Comparison of ENCODE assay signal across 1 cellular context in genomic region chr3:133573629-133574194, GRCh38.
TF ChIP-seq lines count a peak whose summit lies in the region.

TSS of gene CDV3 (plus strand) at chr3:133573686. CDS start at chr3:133574045, 359 bp downstream.

TF ChIP-seq in GM12878, 131 proteins besides CTCF, POLR2A, EP300 and RAD21 (continued from another document):
- TF ChIP-seq CHD1 (IDR thresholded peaks at IDR 0.05; ENCODE audit: low read depth, low read length) (peak; percentile 96; the same call in 1 of the 2 replicates), SIN3A (IDR thresholded peaks at IDR 0.05; ENCODE audit: low read depth, low read length) (0 out of 2 replicates have a peak, but pooled peaks have one; percentile 24), SRF (IDR thresholded peaks at IDR 0.05; ENCODE audit: low read depth in 2 of 2, low read length in 2 of 2) (0 out of 4 replicates have a peak, but pooled peaks of 1 of the 2 experiments have one; percentile 13), TCF3 (IDR thresholded peaks at IDR 0.05; ENCODE audit: borderline replicate concordance, insufficient read depth, low read depth, low read length) (0 out of 2 replicates have a peak, but pooled peaks have one; percentile 24), MYB (IDR thresholded peaks at IDR 0.05; ENCODE audit: borderline replicate concordance, low read depth, low read length) (no peak), PML (IDR thresholded peaks at IDR 0.05; ENCODE audit: low read length) (0 out of 2 replicates have a peak, but pooled peaks have one; percentile 5), BHLHE40 (IDR thresholded peaks at IDR 0.05; ENCODE audit: borderline replicate concordance in 1 of 2, low read depth in 2 of 2, low read length in 1 of 2) (peak; percentile 89 to 98), CBFB (IDR thresholded peaks at IDR 0.05; ENCODE audit: low read depth) (peak; percentile 31; the same call in 1 of the 2 replicates), RUNX3 (IDR thresholded peaks at IDR 0.05; ENCODE audit: low read length) (no peak), POLR2AphosphoS5 (IDR thresholded peaks at IDR 0.05; ENCODE audit: low read length) (no peak; the same call in 1 of the 2 replicates), NR2C1 (IDR thresholded peaks at IDR 0.05) (peak; percentile 53), BCL3 (IDR thresholded peaks at IDR 0.05; ENCODE audit: borderline replicate concordance, insufficient read depth, low read depth, low read length, poor library complexity, severe bottlenecking) (peak; percentile 24), POLR2AphosphoS2 (IDR thresholded peaks at IDR 0.05; ENCODE audit: low read depth, low read length) (0 out of 2 replicates have a peak, but pooled peaks have one; percentile 5), IRF4 (IDR thresholded peaks at IDR 0.05; ENCODE audit: low read depth, low read length) (no peak), NKRF (conservative IDR thresholded peaks at IDR 0.05) (peak; percentile 72), BACH1 (IDR thresholded peaks at IDR 0.05; ENCODE audit: borderline replicate concordance) (peak; percentile 97), IRF3 (IDR thresholded peaks at IDR 0.05) (no peak), ZNF207 (IDR thresholded peaks at IDR 0.05; ENCODE audit: borderline replicate concordance) (peak; percentile 49; the same call in 1 of the 2 replicates), PAX5 (IDR thresholded peaks at IDR 0.05; ENCODE audit: borderline replicate concordance, low read depth, low read length) (peak; percentile 34; the same call in 1 of the 2 replicates), SMARCA5 (IDR thresholded peaks at IDR 0.05) (peak; percentile 79), KDM1A (IDR thresholded peaks at IDR 0.05; ENCODE audit: borderline replicate concordance) (no peak), ETV6 (conservative IDR thresholded peaks at IDR 0.05 in 1 of 2, IDR thresholded peaks at IDR 0.05 in 1 of 2; ENCODE audit: borderline replicate concordance in 1 of 2, low read depth in 1 of 2) (no peak), RB1 (IDR thresholded peaks at IDR 0.05; ENCODE audit: borderline replicate concordance) (peak; percentile 66; the same call in 1 of the 2 replicates), NR2F1 (conservative IDR thresholded peaks at IDR 0.05) (peak; percentile 51), LARP7 (IDR thresholded peaks at IDR 0.05) (peak; percentile 96), IKZF1 (conservative IDR thresholded peaks at IDR 0.05) (peak; percentile 68; the same call in 1 of the 2 replicates), BMI1 (IDR thresholded peaks at IDR 0.05; ENCODE audit: borderline replicate concordance) (no peak), FOXM1 (IDR thresholded peaks at IDR 0.05; ENCODE audit: low read depth, low read length) (no peak), TAF1 (IDR thresholded peaks at IDR 0.05; ENCODE audit: borderline replicate concordance, low read depth, low read length) (peak; percentile 76; the same call in 1 of the 2 replicates), TCF7 (IDR thresholded peaks at IDR 0.05; ENCODE audit: borderline replicate concordance) (no peak), MLLT1 (IDR thresholded peaks at IDR 0.05) (no peak), ZSCAN29 (IDR thresholded peaks at IDR 0.05) (0 out of 2 replicates have a peak, but pooled peaks have one; percentile 23), JUND (IDR thresholded peaks at IDR 0.05; ENCODE audit: low read depth, low read length) (peak; percentile 96)
- TF ChIP-seq, protein P1, sequence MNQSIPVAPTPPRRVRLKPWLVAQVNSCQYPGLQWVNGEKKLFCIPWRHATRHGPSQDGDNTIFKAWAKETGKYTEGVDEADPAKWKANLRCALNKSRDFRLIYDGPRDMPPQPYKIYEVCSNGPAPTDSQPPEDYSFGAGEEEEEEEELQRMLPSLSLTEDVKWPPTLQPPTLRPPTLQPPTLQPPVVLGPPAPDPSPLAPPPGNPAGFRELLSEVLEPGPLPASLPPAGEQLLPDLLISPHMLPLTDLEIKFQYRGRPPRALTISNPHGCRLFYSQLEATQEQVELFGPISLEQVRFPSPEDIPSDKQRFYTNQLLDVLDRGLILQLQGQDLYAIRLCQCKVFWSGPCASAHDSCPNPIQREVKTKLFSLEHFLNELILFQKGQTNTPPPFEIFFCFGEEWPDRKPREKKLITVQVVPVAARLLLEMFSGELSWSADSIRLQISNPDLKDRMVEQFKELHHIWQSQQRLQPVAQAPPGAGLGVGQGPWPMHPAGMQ (IDR thresholded peaks at IDR 0.05; ENCODE audit: borderline replicate concordance), result no peak
- TF ChIP-seq, protein P2, sequence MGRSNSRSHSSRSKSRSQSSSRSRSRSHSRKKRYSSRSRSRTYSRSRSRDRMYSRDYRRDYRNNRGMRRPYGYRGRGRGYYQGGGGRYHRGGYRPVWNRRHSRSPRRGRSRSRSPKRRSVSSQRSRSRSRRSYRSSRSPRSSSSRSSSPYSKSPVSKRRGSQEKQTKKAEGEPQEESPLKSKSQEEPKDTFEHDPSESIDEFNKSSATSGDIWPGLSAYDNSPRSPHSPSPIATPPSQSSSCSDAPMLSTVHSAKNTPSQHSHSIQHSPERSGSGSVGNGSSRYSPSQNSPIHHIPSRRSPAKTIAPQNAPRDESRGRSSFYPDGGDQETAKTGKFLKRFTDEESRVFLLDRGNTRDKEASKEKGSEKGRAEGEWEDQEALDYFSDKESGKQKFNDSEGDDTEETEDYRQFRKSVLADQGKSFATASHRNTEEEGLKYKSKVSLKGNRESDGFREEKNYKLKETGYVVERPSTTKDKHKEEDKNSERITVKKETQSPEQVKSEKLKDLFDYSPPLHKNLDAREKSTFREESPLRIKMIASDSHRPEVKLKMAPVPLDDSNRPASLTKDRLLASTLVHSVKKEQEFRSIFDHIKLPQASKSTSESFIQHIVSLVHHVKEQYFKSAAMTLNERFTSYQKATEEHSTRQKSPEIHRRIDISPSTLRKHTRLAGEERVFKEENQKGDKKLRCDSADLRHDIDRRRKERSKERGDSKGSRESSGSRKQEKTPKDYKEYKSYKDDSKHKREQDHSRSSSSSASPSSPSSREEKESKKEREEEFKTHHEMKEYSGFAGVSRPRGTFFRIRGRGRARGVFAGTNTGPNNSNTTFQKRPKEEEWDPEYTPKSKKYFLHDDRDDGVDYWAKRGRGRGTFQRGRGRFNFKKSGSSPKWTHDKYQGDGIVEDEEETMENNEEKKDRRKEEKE (IDR thresholded peaks at IDR 0.05), result peak; percentile 87
- TF ChIP-seq, protein P3, sequence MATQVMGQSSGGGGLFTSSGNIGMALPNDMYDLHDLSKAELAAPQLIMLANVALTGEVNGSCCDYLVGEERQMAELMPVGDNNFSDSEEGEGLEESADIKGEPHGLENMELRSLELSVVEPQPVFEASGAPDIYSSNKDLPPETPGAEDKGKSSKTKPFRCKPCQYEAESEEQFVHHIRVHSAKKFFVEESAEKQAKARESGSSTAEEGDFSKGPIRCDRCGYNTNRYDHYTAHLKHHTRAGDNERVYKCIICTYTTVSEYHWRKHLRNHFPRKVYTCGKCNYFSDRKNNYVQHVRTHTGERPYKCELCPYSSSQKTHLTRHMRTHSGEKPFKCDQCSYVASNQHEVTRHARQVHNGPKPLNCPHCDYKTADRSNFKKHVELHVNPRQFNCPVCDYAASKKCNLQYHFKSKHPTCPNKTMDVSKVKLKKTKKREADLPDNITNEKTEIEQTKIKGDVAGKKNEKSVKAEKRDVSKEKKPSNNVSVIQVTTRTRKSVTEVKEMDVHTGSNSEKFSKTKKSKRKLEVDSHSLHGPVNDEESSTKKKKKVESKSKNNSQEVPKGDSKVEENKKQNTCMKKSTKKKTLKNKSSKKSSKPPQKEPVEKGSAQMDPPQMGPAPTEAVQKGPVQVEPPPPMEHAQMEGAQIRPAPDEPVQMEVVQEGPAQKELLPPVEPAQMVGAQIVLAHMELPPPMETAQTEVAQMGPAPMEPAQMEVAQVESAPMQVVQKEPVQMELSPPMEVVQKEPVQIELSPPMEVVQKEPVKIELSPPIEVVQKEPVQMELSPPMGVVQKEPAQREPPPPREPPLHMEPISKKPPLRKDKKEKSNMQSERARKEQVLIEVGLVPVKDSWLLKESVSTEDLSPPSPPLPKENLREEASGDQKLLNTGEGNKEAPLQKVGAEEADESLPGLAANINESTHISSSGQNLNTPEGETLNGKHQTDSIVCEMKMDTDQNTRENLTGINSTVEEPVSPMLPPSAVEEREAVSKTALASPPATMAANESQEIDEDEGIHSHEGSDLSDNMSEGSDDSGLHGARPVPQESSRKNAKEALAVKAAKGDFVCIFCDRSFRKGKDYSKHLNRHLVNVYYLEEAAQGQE (IDR thresholded peaks at IDR 0.05; ENCODE audit: low read depth, low read length), result no peak
- TF ChIP-seq, protein P4, sequence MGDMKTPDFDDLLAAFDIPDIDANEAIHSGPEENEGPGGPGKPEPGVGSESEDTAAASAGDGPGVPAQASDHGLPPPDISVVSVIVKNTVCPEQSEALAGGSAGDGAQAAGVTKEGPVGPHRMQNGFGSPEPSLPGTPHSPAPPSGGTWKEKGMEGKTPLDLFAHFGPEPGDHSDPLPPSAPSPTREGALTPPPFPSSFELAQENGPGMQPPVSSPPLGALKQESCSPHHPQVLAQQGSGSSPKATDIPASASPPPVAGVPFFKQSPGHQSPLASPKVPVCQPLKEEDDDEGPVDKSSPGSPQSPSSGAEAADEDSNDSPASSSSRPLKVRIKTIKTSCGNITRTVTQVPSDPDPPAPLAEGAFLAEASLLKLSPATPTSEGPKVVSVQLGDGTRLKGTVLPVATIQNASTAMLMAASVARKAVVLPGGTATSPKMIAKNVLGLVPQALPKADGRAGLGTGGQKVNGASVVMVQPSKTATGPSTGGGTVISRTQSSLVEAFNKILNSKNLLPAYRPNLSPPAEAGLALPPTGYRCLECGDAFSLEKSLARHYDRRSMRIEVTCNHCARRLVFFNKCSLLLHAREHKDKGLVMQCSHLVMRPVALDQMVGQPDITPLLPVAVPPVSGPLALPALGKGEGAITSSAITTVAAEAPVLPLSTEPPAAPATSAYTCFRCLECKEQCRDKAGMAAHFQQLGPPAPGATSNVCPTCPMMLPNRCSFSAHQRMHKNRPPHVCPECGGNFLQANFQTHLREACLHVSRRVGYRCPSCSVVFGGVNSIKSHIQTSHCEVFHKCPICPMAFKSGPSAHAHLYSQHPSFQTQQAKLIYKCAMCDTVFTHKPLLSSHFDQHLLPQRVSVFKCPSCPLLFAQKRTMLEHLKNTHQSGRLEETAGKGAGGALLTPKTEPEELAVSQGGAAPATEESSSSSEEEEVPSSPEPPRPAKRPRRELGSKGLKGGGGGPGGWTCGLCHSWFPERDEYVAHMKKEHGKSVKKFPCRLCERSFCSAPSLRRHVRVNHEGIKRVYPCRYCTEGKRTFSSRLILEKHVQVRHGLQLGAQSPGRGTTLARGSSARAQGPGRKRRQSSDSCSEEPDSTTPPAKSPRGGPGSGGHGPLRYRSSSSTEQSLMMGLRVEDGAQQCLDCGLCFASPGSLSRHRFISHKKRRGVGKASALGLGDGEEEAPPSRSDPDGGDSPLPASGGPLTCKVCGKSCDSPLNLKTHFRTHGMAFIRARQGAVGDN (IDR thresholded peaks at IDR 0.05), result peak; percentile 61
